In genomic region chr6:47093169-47093568, GRCh38 we compare ENCODE assay signal across 24 cellular contexts. TPM values are rescaled to one million over a fixed set of nuclear protein-coding genes. Genes with fewer than 3 reads are reported as not detected.
A peak's percentile ranks its signal among the peaks of the same experiment; 100 is the strongest.
DNase-seq lines count a peak whose midpoint lies in the region; ATAC-seq and TF ChIP-seq lines count a peak whose summit lies in the region.
"Had no signal": no experiment of that assay in that cellular context is flagged by ENCODE, and none has a peak within 500 bp of the region (broad histone marks: within the 10 kb centered on the region; RNA-seq: fewer than 3 reads in every experiment).

No MANE protein-coding gene starts in this region.

- 94 to 95% methylated on average over 5 of the region's 5 CpGs for WGBS in heart right ventricle, 2 donors
- 88 to 94% (median 90%) methylated on average over 5 of the region's 5 CpGs for WGBS in psoas muscle, 3 donors

- H3K4me1 ChIP-seq in left ventricle myocardium inferior = peaks cover 22% of the 10 kb centered on the region
- peaks cover 0 to 28% (median 4%) of the 10 kb centered on the region in 9 donors for H3K4me1 ChIP-seq in heart right ventricle
- H3K4me1 ChIP-seq in colonic mucosa = peaks cover 6% of the 10 kb centered on the region
- peaks cover 6% of the 10 kb centered on the region for H3K4me1 ChIP-seq in mucosa of descending colon (ENCODE audit: low read depth)
- H3K4me1 ChIP-seq in psoas muscle = peaks cover 4% of the 10 kb centered on the region

- H3K9me3 ChIP-seq in left ventricle myocardium inferior (replicated peaks) (no peaks in the 10 kb centered on the region), heart right ventricle (no peaks in the 10 kb centered on the region), colonic mucosa (no peaks in the 10 kb centered on the region), mucosa of descending colon (no peaks in the 10 kb centered on the region), psoas muscle (no peaks in the 10 kb centered on the region)
- H3K9me3 ChIP-seq: BLaER1 treated with 17β-estradiol and CSF1 and Interleukin-3, amounts not matched to agents 10 nM and 100 nM had no signal

- no peak for DNase-seq in left ventricle myocardium inferior
- DNase-seq in heart right ventricle = no peak
- DNase-seq in colonic mucosa = peak; percentile 80
- peak in 1 of 3 donors; percentile 69 for DNase-seq in mucosa of descending colon
- DNase-seq in psoas muscle = no peak
- no peak for DNase-seq in nucleus accumbens (lab: John Stamatoyannopoulos, UW)
- DNase-seq in activated naive CD4-positive, alpha-beta T cell treated with Interleukin-2 at 50 U/mL for 16 hours = no peak
- DNase-seq in DMS153 treated with DMSO at 0.1 percent for 48 hours (lab: John Stamatoyannopoulos, UW; ENCODE audit: unreplicated experiment) = no peak
- DNase-seq: CD8-positive, alpha-beta T cell; DMS53; GF-D8; GOT3; HCEC 1CT; Karpas-422; NCI-H2081; NCI-H2171; NCI-H524 treated with DMSO at 0.1 percent for 48 hours; NCI-H82; RPMI8226; SHP77 treated with DMSO at 0.1 percent for 48 hours had no signal

- ATAC-seq in heart right ventricle = no peak
- peak; percentile 89 for ATAC-seq in mucosa of descending colon
- ATAC-seq in psoas muscle = no peak
- ATAC-seq: CD8-positive, alpha-beta T cell had no signal

- H3K27me3 ChIP-seq in left ventricle myocardium inferior (ENCODE audit: low read depth) = peaks cover 13% of the 10 kb centered on the region
- no peaks in the 10 kb centered on the region for H3K27me3 ChIP-seq in heart right ventricle
- H3K27me3 ChIP-seq in colonic mucosa = no peaks in the 10 kb centered on the region
- no peaks in the 10 kb centered on the region for H3K27me3 ChIP-seq in psoas muscle (ENCODE audit: insufficient read depth in 3 of 3, low read length in 2 of 3)
- H3K27me3 ChIP-seq: BLaER1 treated with 17β-estradiol and CSF1 and Interleukin-3, amounts not matched to agents 10 nM and 100 nM had no signal

- peak overlapping the region; percentile 22 for H3K27ac ChIP-seq in left ventricle myocardium inferior (replicated peaks)
- H3K27ac ChIP-seq in heart right ventricle = no peak overlapping the region
- H3K27ac ChIP-seq in colonic mucosa = peak overlapping the region; percentile 63
- H3K27ac ChIP-seq in psoas muscle = no peak overlapping the region
- H3K27ac ChIP-seq: 22Rv1; BLaER1 treated with 17β-estradiol and CSF1 and Interleukin-3, amounts not matched to agents 10 nM and 100 nM; SK-N-MC had no signal

- no peak overlapping the region for H3K9ac ChIP-seq in colonic mucosa (ENCODE audit: low read depth in 2 of 2, low read length in 2 of 2)
- H3K9ac ChIP-seq: BLaER1 treated with 17β-estradiol and CSF1 and Interleukin-3, amounts not matched to agents 10 nM and 100 nM had no signal

- H3K36me3 ChIP-seq in left ventricle myocardium inferior (no peaks in the 10 kb centered on the region), heart right ventricle (no peaks in the 10 kb centered on the region), colonic mucosa (no peaks in the 10 kb centered on the region), mucosa of descending colon (ENCODE audit: low read depth) (no peaks in the 10 kb centered on the region), psoas muscle (ENCODE audit: insufficient read depth in 1 of 2, low read depth in 1 of 2) (no peaks in the 10 kb centered on the region)
- H3K36me3 ChIP-seq: BLaER1 treated with 17β-estradiol and CSF1 and Interleukin-3, amounts not matched to agents 10 nM and 100 nM had no signal

- no peak overlapping the region for H3K4me3 ChIP-seq in left ventricle myocardium inferior
- no peak overlapping the region for H3K4me3 ChIP-seq in heart right ventricle
- H3K4me3 ChIP-seq in colonic mucosa = no peak overlapping the region
- no peak overlapping the region for H3K4me3 ChIP-seq in mucosa of descending colon
- no peak overlapping the region for H3K4me3 ChIP-seq in psoas muscle
- H3K4me3 ChIP-seq: BLaER1 treated with 17β-estradiol and CSF1 and Interleukin-3, amounts not matched to agents 10 nM and 100 nM; SK-N-MC had no signal

- TF ChIP-seq CTCF in left ventricle myocardium inferior (IDR thresholded peaks at IDR 0.05; ENCODE audit: borderline replicate concordance) (no peak), heart right ventricle (IDR thresholded peaks at IDR 0.05) (no peak), colonic mucosa (IDR thresholded peaks at IDR 0.05) (no peak), mucosa of descending colon (IDR thresholded peaks at IDR 0.05) (no peak), psoas muscle (IDR thresholded peaks at IDR 0.05) (no peak)

- intact Hi-C loops in left ventricle myocardium inferior (cut with micrococcal nuclease) (no loop called here), heart right ventricle (cut with DNase I) (loop anchor here in 2 of 10 donors (10.0 kb wide), 1 partner anchor 152 kb away; no protein-coding TSS in a partner anchor), colonic mucosa (cut with DNase I) (loop anchor here (10.0 kb wide), 1 partner anchor 152 kb away; no protein-coding TSS in a partner anchor), mucosa of descending colon (cut with DNase I, micrococcal nuclease) (loop anchor here in 1 of 2 donors (10.0 kb wide), 1 partner anchor 212 kb away; the partner anchor contains the start of gene TNFRSF21), psoas muscle (cut with DNase I) (loop anchor here in 1 of 2 donors (10.0 kb wide), 1 partner anchor 682 kb away; no protein-coding TSS in a partner anchor)

RNA-seq across cellular contexts. Expression of gene ADGRF1, which starts 51.0 kb away (rescaled TPM):
- total RNA-seq in left ventricle myocardium inferior = not detected
- not detected for total RNA-seq in heart right ventricle
- not detected for polyA plus RNA-seq in heart right ventricle
- total RNA-seq in colonic mucosa = 1 to 10 TPM; 1.7 to 2.0 TPM
- 1 to 10 TPM; 1.2 to 3.3 (median 1.8) TPM for total RNA-seq in mucosa of descending colon
- total RNA-seq in psoas muscle = not detected
- polyA plus RNA-seq in psoas muscle = not detected
- total RNA-seq: CD8-positive, alpha-beta T cell; OCI-LY7 had no signal

Comparison
In these comparisons a context has a peak if more than half of its experiments do, and no peak if none do; other contexts are left out.
1. H3K27ac ChIP-seq: peak in left ventricle myocardium inferior (single experiment) and colonic mucosa (single experiment); none in heart right ventricle (0 of 10) and psoas muscle (single experiment).